ENCODE assay signal across 1 cellular context in genomic region chrX:48631376-48632090, GRCh38.
TF ChIP-seq lines count a peak whose summit lies in the region.

No MANE protein-coding gene starts in this region.

TF ChIP-seq in K562, 482 proteins besides CTCF, POLR2A, EP300 and RAD21 (continued from another document):
- TF ChIP-seq CREB5 (CRISPR knock-in tag; IDR thresholded peaks at IDR 0.05) (no peak), FOXK2 (conservative IDR thresholded peaks at IDR 0.05 in 1 of 2, IDR thresholded peaks at IDR 0.05 in 1 of 2; ENCODE audit: low read depth in 2 of 2) (peak; percentile 41 to 61; a peak in 2 of 4 replicates), CBFB (CRISPR knock-in tag; IDR thresholded peaks at IDR 0.05) (0 out of 2 replicates have a peak, but pooled peaks have one; percentile 25), RCOR1 (IDR thresholded peaks at IDR 0.05; ENCODE audit: borderline replicate concordance in 1 of 2, low read depth in 2 of 2, low read length in 2 of 2) (peak in 1 of 2 experiments; percentile 38; a peak in 1 of 4 replicates), ATF7 (IDR thresholded peaks at IDR 0.05) (peak; percentile 54; the same call in 1 of the 2 replicates), RFX7 (CRISPR knock-in tag; IDR thresholded peaks at IDR 0.05) (no peak), KAT7 (CRISPR knock-in tag; IDR thresholded peaks at IDR 0.05; ENCODE audit: borderline replicate concordance) (peak; percentile 56; the same call in 1 of the 2 replicates), HDAC2 (IDR thresholded peaks at IDR 0.05) (peak; percentile 33; the same call in 1 of the 2 replicates), ZNF75A (CRISPR knock-in tag; IDR thresholded peaks at IDR 0.05) (no peak)
